1 cellular context compared by ENCODE assay signal in genomic region chr17:39951924-39952664, GRCh38.
TF ChIP-seq lines count a peak whose summit lies in the region.

No MANE protein-coding gene starts in this region.

TF ChIP-seq in K562, 482 proteins besides CTCF, POLR2A, EP300 and RAD21 (continued from another document):
- TF ChIP-seq ZNF165 (CRISPR knock-in tag; IDR thresholded peaks at IDR 0.05; ENCODE audit: borderline replicate concordance) (no peak), ZEB2 (IDR thresholded peaks at IDR 0.05) (no peak), SMARCE1 (IDR thresholded peaks at IDR 0.05) (no peak), KLF10 (CRISPR knock-in tag; IDR thresholded peaks at IDR 0.05) (no peak), RBM25 (IDR thresholded peaks at IDR 0.05; ENCODE audit: low read depth, low read length, severe bottlenecking) (no peak), HOXB6 (CRISPR knock-in tag; IDR thresholded peaks at IDR 0.05; ENCODE audit: borderline replicate concordance) (no peak)
